Comparison of ENCODE assay signal across 8 cellular contexts in genomic region chr14:23551266-23552028, GRCh38. TPM values are rescaled to one million over a fixed set of nuclear protein-coding genes. Genes with fewer than 3 reads are reported as not detected.
DNase-seq lines count a peak whose midpoint lies in the region; ATAC-seq and TF ChIP-seq lines count a peak whose summit lies in the region.

Gene ZFHX2 (minus strand): TSS chr14:23551765. CDS start chr14:23535325, 16,440 bp downstream.

- no peaks in the 10 kb centered on the region for H3K27me3 Mint-ChIP-seq in activated T-cell treated with anti-CD3 and anti-CD28 coated beads, Interleukin-2, amount 50 U/mL, for 4 hours (ENCODE audit: low read depth)
- no peaks in the 10 kb centered on the region for H3K27me3 Mint-ChIP-seq in natural killer cell treated with Interleukin-12 subunit alpha and Interleukin-12 subunit beta and Interleukin-15 and Interleukin-18, amount 100 ng/mL, for 72 hours
- H3K27me3 Mint-ChIP-seq in stimulated activated naive B cell treated with anti-CD40 and anti-IgM and Interleukin-4, amounts not matched to agents 10 μg/mL and 1 μg/mL and 100 μg/mL, for 72 hours: no peaks in the 10 kb centered on the region

- peak within 1 kb of the TSS in 1 of 2 donors; percentile 85 for H3K27ac Mint-ChIP-seq in natural killer cell treated with Interleukin-12 subunit alpha and Interleukin-12 subunit beta and Interleukin-15 and Interleukin-18, amount 100 ng/mL, for 72 hours
- H3K27ac Mint-ChIP-seq in stimulated activated naive B cell treated with anti-CD40 and anti-IgM and Interleukin-4, amounts not matched to agents 10 μg/mL and 1 μg/mL and 100 μg/mL, for 72 hours: peak within 1 kb of the TSS; percentile 92

- H3K4me3 Mint-ChIP-seq in activated T-cell treated with anti-CD3 and anti-CD28 coated beads, Interleukin-2, amount 50 U/mL, for 4 hours: no peak within 1 kb of the TSS
- H3K4me3 Mint-ChIP-seq in natural killer cell treated with Interleukin-12 subunit alpha and Interleukin-12 subunit beta and Interleukin-15 and Interleukin-18, amount 100 ng/mL, for 72 hours: no peak within 1 kb of the TSS
- H3K4me3 Mint-ChIP-seq in stimulated activated naive B cell treated with anti-CD40 and anti-IgM and Interleukin-4, amounts not matched to agents 10 μg/mL and 1 μg/mL and 100 μg/mL, for 72 hours: no peak within 1 kb of the TSS

- peak; percentile 60 for ATAC-seq in GM21528 (IDR thresholded peaks at IDR 0.05; ENCODE audit: low FRiP score, unreplicated experiment)
- peak; percentile 65 to 72 for ATAC-seq in activated T-cell treated with anti-CD3 and anti-CD28 coated beads, Interleukin-2, amount 50 U/mL, for 4 hours
- peak; percentile 70 to 81 for ATAC-seq in natural killer cell treated with Interleukin-12 subunit alpha and Interleukin-12 subunit beta and Interleukin-15 and Interleukin-18, amount 100 ng/mL, for 72 hours
- peak; percentile 67 to 75 for ATAC-seq in stimulated activated naive B cell treated with anti-CD40 and anti-IgM and Interleukin-4, amounts not matched to agents 10 μg/mL and 1 μg/mL and 100 μg/mL, for 72 hours (replicated peaks)

- no peaks in the 10 kb centered on the region for H3K9me2 ChIP-seq in PC-9 (ENCODE audit: insufficient read depth)

- no peaks in the 10 kb centered on the region for H3K36me3 ChIP-seq in KMS-11 (ENCODE audit: insufficient read depth)
- H3K36me3 ChIP-seq in PC-9 (ENCODE audit: low read depth): no peaks in the 10 kb centered on the region

- intact Hi-C loops in PC-9 (cut with micrococcal nuclease; ENCODE audit: unreplicated experiment): no loop called here

- POLR2A ChIA-PET in PC-9 (lab: Charles Lee; ENCODE audit: unreplicated experiment): interaction anchor here (0.7 kb wide), 1 partner anchor 590 kb away, joined by 14 read pairs; the partner anchor contains the start of gene EMC9

- H3K27me3 ChIP-seq in KMS-11 (ENCODE audit: insufficient read depth, low read depth): no peaks in the 10 kb centered on the region
- H3K27me3 ChIP-seq in PC-9 (ENCODE audit: insufficient read depth, low read depth): no peaks in the 10 kb centered on the region

- H3K79me2 ChIP-seq in KMS-11 (ENCODE audit: insufficient read depth, low read depth) (no peaks in the 10 kb centered on the region; the same call in 1 of the 2 replicates), PC-9 (ENCODE audit: low read depth) (no peaks in the 10 kb centered on the region)

- CTCF ChIA-PET in PC-9 (lab: Charles Lee): interaction anchor here (0.6 kb wide), 1 partner anchor 602 kb away, joined by 3 read pairs; no protein-coding TSS in a partner anchor

- no peak within 1 kb of the TSS for H3K4me3 ChIP-seq in KMS-11 (IDR thresholded peaks at IDR 0.05; ENCODE audit: insufficient read depth, low read depth, low read length)
- peak within 1 kb of the TSS; percentile 71 for H3K4me3 ChIP-seq in PC-9

- H3K4me1 ChIP-seq in KMS-11 (ENCODE audit: low read depth, poor library complexity, severe bottlenecking) (peaks cover 6% of the 10 kb centered on the region), PC-9 (replicated peaks; ENCODE audit: insufficient read depth) (no peaks in the 10 kb centered on the region)

- H2AFZ ChIP-seq in KMS-11 (ENCODE audit: low read depth) (peak within 1 kb of the TSS; percentile 75), PC-9 (peak within 1 kb of the TSS; percentile 97)

- H3K27ac ChIP-seq in KMS-11 (no peak within 1 kb of the TSS), PC-9 (no peak within 1 kb of the TSS)

- no peaks in the 10 kb centered on the region for H3F3A ChIP-seq in PC-9 (ENCODE audit: insufficient read depth, low read depth)

- TF ChIP-seq CTCF in KMS-11 (conservative IDR thresholded peaks at IDR 0.05; ENCODE audit: low read depth, low read length) (no peak), PC-9 (conservative IDR thresholded peaks at IDR 0.05) (no peak)

- H3K9ac ChIP-seq in KMS-11: peak within 1 kb of the TSS; percentile 18; the same call in 1 of the 2 replicates

- peaks cover 8% of the 10 kb centered on the region for H3K4me1 Mint-ChIP-seq in activated T-cell treated with anti-CD3 and anti-CD28 coated beads, Interleukin-2, amount 50 U/mL, for 4 hours (ENCODE audit: low read depth)
- peaks cover 14 to 20% of the 10 kb centered on the region in 2 donors for H3K4me1 Mint-ChIP-seq in natural killer cell treated with Interleukin-12 subunit alpha and Interleukin-12 subunit beta and Interleukin-15 and Interleukin-18, amount 100 ng/mL, for 72 hours (ENCODE audit: low read depth in 2 of 2)
- peaks cover 7 to 17% of the 10 kb centered on the region in 2 donors for H3K4me1 Mint-ChIP-seq in stimulated activated naive B cell treated with anti-CD40 and anti-IgM and Interleukin-4, amounts not matched to agents 10 μg/mL and 1 μg/mL and 100 μg/mL, for 72 hours

- no peaks in the 10 kb centered on the region for H3K36me3 Mint-ChIP-seq in activated T-cell treated with anti-CD3 and anti-CD28 coated beads, Interleukin-2, amount 50 U/mL, for 4 hours (ENCODE audit: insufficient read depth)
- H3K36me3 Mint-ChIP-seq in natural killer cell treated with Interleukin-12 subunit alpha and Interleukin-12 subunit beta and Interleukin-15 and Interleukin-18, amount 100 ng/mL, for 72 hours: no peaks in the 10 kb centered on the region
- H3K36me3 Mint-ChIP-seq in stimulated activated naive B cell treated with anti-CD40 and anti-IgM and Interleukin-4, amounts not matched to agents 10 μg/mL and 1 μg/mL and 100 μg/mL, for 72 hours: peaks cover 0 to 4% of the 10 kb centered on the region in 2 donors

- peak; percentile 89 for DNase-seq in COR-L47 (lab: John Stamatoyannopoulos, UW)
- DNase-seq in PC-9: peak; percentile 66 to 72
- DNase-seq in activated T-cell treated with anti-CD3 and anti-CD28 coated beads, Interleukin-2, amount 50 U/mL, for 4 hours: peak; percentile 79
- DNase-seq in fibroblast of peridontal ligament (ENCODE audit: extremely low read depth): peak; percentile 50
- peak; percentile 86 for DNase-seq in natural killer cell treated with Interleukin-12 subunit alpha and Interleukin-12 subunit beta and Interleukin-15 and Interleukin-18, amount 100 ng/mL, for 72 hours (ENCODE audit: low spot score)
- peak; percentile 74 for DNase-seq in stimulated activated naive B cell treated with anti-CD40 and anti-IgM and Interleukin-4, amounts not matched to agents 10 μg/mL and 1 μg/mL and 100 μg/mL, for 72 hours

- H4K20me1 ChIP-seq in KMS-11 (ENCODE audit: insufficient read depth) (no peaks in the 10 kb centered on the region), PC-9 (ENCODE audit: insufficient read depth) (no peaks in the 10 kb centered on the region)

- H3K4me2 ChIP-seq in KMS-11: peak within 1 kb of the TSS; percentile 39
- peak within 1 kb of the TSS; percentile 82 for H3K4me2 ChIP-seq in PC-9

- H3K9me3 ChIP-seq in PC-9 (ENCODE audit: insufficient read depth, low read depth): no peaks in the 10 kb centered on the region

- BruUV-seq in PC-9 (replicated peaks; lab: Mats Ljungman, UMichigan): no TSS peak

- no peaks in the 10 kb centered on the region for H3K9me3 Mint-ChIP-seq in activated T-cell treated with anti-CD3 and anti-CD28 coated beads, Interleukin-2, amount 50 U/mL, for 4 hours
- H3K9me3 Mint-ChIP-seq in natural killer cell treated with Interleukin-12 subunit alpha and Interleukin-12 subunit beta and Interleukin-15 and Interleukin-18, amount 100 ng/mL, for 72 hours: no peaks in the 10 kb centered on the region
- no peaks in the 10 kb centered on the region for H3K9me3 Mint-ChIP-seq in stimulated activated naive B cell treated with anti-CD40 and anti-IgM and Interleukin-4, amounts not matched to agents 10 μg/mL and 1 μg/mL and 100 μg/mL, for 72 hours

RNA-seq across cellular contexts. Expression of gene ZFHX2, which starts in this region (rescaled TPM):
- total RNA-seq in PC-9 (2021): 3.7 and 5.3 TPM in 2 replicates
- total RNA-seq in activated T-cell treated with anti-CD3 and anti-CD28 coated beads, Interleukin-2, amount 50 U/mL, for 4 hours: 1 to 10 TPM in 2 of 3 donors, under 1 TPM in 1; 0.58 to 1.1 (median 1.1) TPM
- 1 to 10 TPM; 2.8 to 4.9 TPM for total RNA-seq in natural killer cell treated with Interleukin-12 subunit alpha and Interleukin-12 subunit beta and Interleukin-15 and Interleukin-18, amount 100 ng/mL, for 72 hours
